ENCODE assay signal across 23 cellular contexts in the genomic region with DNA sequence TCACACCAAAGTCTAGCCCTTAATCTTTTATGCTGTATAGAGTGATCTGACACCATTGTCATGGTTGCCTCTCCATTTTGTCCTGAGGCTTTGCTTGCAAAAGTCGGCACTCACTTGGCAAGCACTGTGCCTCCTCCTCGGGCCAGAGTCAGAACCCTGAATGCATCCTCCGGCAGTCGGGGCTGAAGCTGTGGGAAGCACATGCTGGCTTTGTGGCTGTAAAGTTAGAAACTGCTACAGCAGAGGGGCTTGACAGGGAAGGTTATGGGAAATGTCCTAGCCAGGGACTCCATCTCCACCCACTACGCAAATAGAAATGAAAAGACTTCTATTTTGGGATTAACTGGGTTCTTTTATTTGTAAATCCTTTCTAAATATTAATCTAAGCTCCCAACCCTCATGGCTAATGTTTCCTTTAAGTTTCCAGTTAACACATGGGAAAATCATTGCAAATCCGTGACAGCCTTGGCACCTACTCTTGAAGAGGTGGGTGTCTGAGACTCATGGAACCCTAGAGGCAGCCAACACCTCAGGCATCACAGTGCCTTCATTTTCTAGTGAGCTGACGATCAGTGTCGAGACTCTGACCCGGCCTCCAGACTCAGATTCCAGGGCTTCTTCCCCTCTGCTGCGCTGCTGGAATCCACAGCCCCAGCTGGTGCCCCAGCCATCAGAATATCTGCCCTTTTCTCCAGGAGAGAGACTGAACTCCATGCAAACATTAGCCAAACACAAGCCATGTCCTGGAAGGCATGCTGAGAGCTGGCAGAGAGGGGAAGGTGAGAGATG. TPM values are rescaled to one million over a fixed set of nuclear protein-coding genes. Genes with fewer than 3 reads are reported as not detected.
DNase-seq lines count a peak whose midpoint lies in the region; ATAC-seq, FAIRE-seq and TF ChIP-seq lines count a peak whose summit lies in the region.
"Had no signal": no experiment of that assay in that cellular context is flagged by ENCODE, and none has a peak within 500 bp of the region (broad histone marks: within the 10 kb centered on the region; RNA-seq: fewer than 3 reads in every experiment).

No MANE protein-coding gene starts in this region.

- no peaks in the 10 kb centered on the region for H3K36me3 ChIP-seq in endodermal cell (ENCODE audit: control insufficient read depth, insufficient read depth, low read length)
- H3K36me3 ChIP-seq in kidney (ENCODE audit: control insufficient read depth in 1 of 2, insufficient read depth in 2 of 2, low read length in 2 of 2) = peaks cover 0 to 4% of the 10 kb centered on the region in 2 donors
- H3K36me3 ChIP-seq: BLaER1 had no signal

- H3K4me1 Mint-ChIP-seq in activated CD4-positive, alpha-beta memory T cell treated with anti-CD3 and anti-CD28 coated beads for 36 hours (ENCODE audit: low read depth) = no peaks in the 10 kb centered on the region
- H3K4me1 Mint-ChIP-seq in activated CD4-positive, alpha-beta memory T cell treated with anti-CD3 and anti-CD28 coated beads, Interleukin-2, amount 10 ng/mL, durations not matched to agents 7 days and 5 days = peaks cover 1% of the 10 kb centered on the region
- peaks cover 19% of the 10 kb centered on the region for H3K4me1 Mint-ChIP-seq in endodermal cell
- H3K4me1 Mint-ChIP-seq in activated naive CD8-positive, alpha-beta T cell treated with anti-CD3 and anti-CD28 coated beads for 36 hours = no peaks in the 10 kb centered on the region
- H3K4me1 Mint-ChIP-seq: CD14-positive monocyte had no signal

- H3K27ac ChIP-seq in endodermal cell (ENCODE audit: low read depth, low read length) (peak overlapping the region; percentile 47), kidney (ENCODE audit: low read depth in 2 of 2, low read length in 2 of 2) (peak overlapping the region; percentile 36 to 44)
- H3K27ac ChIP-seq: BLaER1 had no signal

- no peak overlapping the region for H3K27ac Mint-ChIP-seq in activated CD4-positive, alpha-beta memory T cell treated with anti-CD3 and anti-CD28 coated beads for 36 hours
- no peak overlapping the region for H3K27ac Mint-ChIP-seq in activated CD4-positive, alpha-beta memory T cell treated with anti-CD3 and anti-CD28 coated beads, Interleukin-2, amount 10 ng/mL, durations not matched to agents 7 days and 5 days
- peak overlapping the region; percentile 94 for H3K27ac Mint-ChIP-seq in endodermal cell
- no peak overlapping the region for H3K27ac Mint-ChIP-seq in activated naive CD8-positive, alpha-beta T cell treated with anti-CD3 and anti-CD28 coated beads for 36 hours
- H3K27ac Mint-ChIP-seq: CD14-positive monocyte; CD4-positive, alpha-beta memory T cell; HFFc6 had no signal

- intact Hi-C loops in activated CD4-positive, alpha-beta memory T cell treated with anti-CD3 and anti-CD28 coated beads for 36 hours (cut with micrococcal nuclease) = no loop called here
- intact Hi-C loops in kidney (cut with DNase I) = no loop called here
- intact Hi-C loops in posterior vena cava (cut with DNase I) = no loop called here

- peak; percentile 5 for DNase-seq in activated CD4-positive, alpha-beta memory T cell treated with anti-CD3 and anti-CD28 coated beads for 36 hours
- no peak for DNase-seq in activated CD4-positive, alpha-beta memory T cell treated with anti-CD3 and anti-CD28 coated beads, Interleukin-2, amount 10 ng/mL, durations not matched to agents 7 days and 5 days
- DNase-seq in endodermal cell = no peak
- no peak for DNase-seq in kidney
- DNase-seq in posterior vena cava (ENCODE audit: low spot score) = peak; percentile 31
- no peak for DNase-seq in activated naive CD8-positive, alpha-beta T cell treated with anti-CD3 and anti-CD28 coated beads for 36 hours
- no peak for DNase-seq in T-helper 2 cell
- DNase-seq: 8988T; CD4-positive, alpha-beta memory T cell; DMS153; DMS79; GDM1; GOT3; H7; HFFc6 had no signal

- TF ChIP-seq CTCF in endodermal cell (conservative IDR thresholded peaks at IDR 0.05) (no peak), kidney (IDR thresholded peaks at IDR 0.05; ENCODE audit: borderline replicate concordance, extremely low read depth, insufficient read depth) (no peak)

- H3K4me3 ChIP-seq in endodermal cell (ENCODE audit: low read length) (peak overlapping the region; percentile 59), kidney (ENCODE audit: low read length in 2 of 2) (no peak overlapping the region)
- H3K4me3 ChIP-seq: BLaER1 had no signal

- H3K27me3 ChIP-seq in endodermal cell (ENCODE audit: control insufficient read depth, insufficient read depth, low read length, poor library complexity, severe bottlenecking) = no peaks in the 10 kb centered on the region
- H3K27me3 ChIP-seq: BLaER1 had no signal

- no peak overlapping the region for H3K4me3 Mint-ChIP-seq in activated CD4-positive, alpha-beta memory T cell treated with anti-CD3 and anti-CD28 coated beads for 36 hours
- no peak overlapping the region for H3K4me3 Mint-ChIP-seq in activated CD4-positive, alpha-beta memory T cell treated with anti-CD3 and anti-CD28 coated beads, Interleukin-2, amount 10 ng/mL, durations not matched to agents 7 days and 5 days
- no peak overlapping the region for H3K4me3 Mint-ChIP-seq in endodermal cell
- H3K4me3 Mint-ChIP-seq in activated naive CD8-positive, alpha-beta T cell treated with anti-CD3 and anti-CD28 coated beads for 36 hours = no peak overlapping the region
- H3K4me3 Mint-ChIP-seq: CD14-positive monocyte; CD4-positive, alpha-beta memory T cell; HFFc6 had no signal

- no peak for FAIRE-seq in kidney (lab: Jason Lieb, UNC)
- FAIRE-seq: HepG2 had no signal

- peak overlapping the region; percentile 60 for H3K9ac ChIP-seq in endodermal cell (ENCODE audit: extremely low read depth, low read length, poor library complexity, severe bottlenecking)
- H3K9ac ChIP-seq in kidney (ENCODE audit: low read length in 2 of 2) = no peak overlapping the region
- H3K9ac ChIP-seq: BLaER1 had no signal

- no peaks in the 10 kb centered on the region for H3K36me3 Mint-ChIP-seq in activated CD4-positive, alpha-beta memory T cell treated with anti-CD3 and anti-CD28 coated beads for 36 hours
- no peaks in the 10 kb centered on the region for H3K36me3 Mint-ChIP-seq in activated CD4-positive, alpha-beta memory T cell treated with anti-CD3 and anti-CD28 coated beads, Interleukin-2, amount 10 ng/mL, durations not matched to agents 7 days and 5 days (ENCODE audit: low read depth)
- H3K36me3 Mint-ChIP-seq in endodermal cell (ENCODE audit: low read depth) = peaks cover 17% of the 10 kb centered on the region
- H3K36me3 Mint-ChIP-seq in activated naive CD8-positive, alpha-beta T cell treated with anti-CD3 and anti-CD28 coated beads for 36 hours = peaks cover 2% of the 10 kb centered on the region
- H3K36me3 Mint-ChIP-seq: CD14-positive monocyte had no signal

- 73 to 83% methylated on average over 7 to 9 of the region's 10 CpGs for WGBS in endodermal cell (ENCODE audit: insufficient coverage in 1 of 2, insufficient read length in 1 of 2), 2 experiments

- POLR2A ChIA-PET in activated CD4-positive, alpha-beta memory T cell treated with anti-CD3 and anti-CD28 coated beads for 36 hours (lab: Charles Lee) = no interaction called here
- POLR2A ChIA-PET in activated CD4-positive, alpha-beta memory T cell treated with anti-CD3 and anti-CD28 coated beads, Interleukin-2, amount 10 ng/mL, durations not matched to agents 7 days and 5 days (lab: Charles Lee) = no interaction called here

- ATAC-seq in GM18861 (IDR thresholded peaks at IDR 0.05; ENCODE audit: unreplicated experiment) = no peak
- ATAC-seq: HCT116 had no signal

- H3K9me3 ChIP-seq in endodermal cell (ENCODE audit: control insufficient read depth, low read length) (peaks cover 54% of the 10 kb centered on the region), kidney (ENCODE audit: control insufficient read depth in 1 of 2, low read length in 2 of 2) (peaks cover 0 to 14% of the 10 kb centered on the region in 2 donors)

- peaks cover 16% of the 10 kb centered on the region for H3K27me3 Mint-ChIP-seq in activated CD4-positive, alpha-beta memory T cell treated with anti-CD3 and anti-CD28 coated beads for 36 hours
- H3K27me3 Mint-ChIP-seq in activated CD4-positive, alpha-beta memory T cell treated with anti-CD3 and anti-CD28 coated beads, Interleukin-2, amount 10 ng/mL, durations not matched to agents 7 days and 5 days = peaks cover 6% of the 10 kb centered on the region
- peaks cover 4% of the 10 kb centered on the region for H3K27me3 Mint-ChIP-seq in endodermal cell (ENCODE audit: insufficient read depth)
- peaks cover 13% of the 10 kb centered on the region for H3K27me3 Mint-ChIP-seq in activated naive CD8-positive, alpha-beta T cell treated with anti-CD3 and anti-CD28 coated beads for 36 hours

- H3K4me1 ChIP-seq in endodermal cell (ENCODE audit: control insufficient read depth, insufficient read depth, low read length) (peaks cover 13% of the 10 kb centered on the region), kidney (ENCODE audit: control insufficient read depth in 1 of 2, insufficient read depth in 1 of 2, low read depth in 1 of 2, low read length in 2 of 2) (peaks cover 13 to 19% of the 10 kb centered on the region in 2 donors)

- H3K9me3 Mint-ChIP-seq in activated CD4-positive, alpha-beta memory T cell treated with anti-CD3 and anti-CD28 coated beads for 36 hours = peaks cover 3% of the 10 kb centered on the region
- H3K9me3 Mint-ChIP-seq in activated CD4-positive, alpha-beta memory T cell treated with anti-CD3 and anti-CD28 coated beads, Interleukin-2, amount 10 ng/mL, durations not matched to agents 7 days and 5 days = no peaks in the 10 kb centered on the region
- H3K9me3 Mint-ChIP-seq in endodermal cell = peaks cover 40% of the 10 kb centered on the region
- no peaks in the 10 kb centered on the region for H3K9me3 Mint-ChIP-seq in activated naive CD8-positive, alpha-beta T cell treated with anti-CD3 and anti-CD28 coated beads for 36 hours

- CTCF ChIA-PET in activated CD4-positive, alpha-beta memory T cell treated with anti-CD3 and anti-CD28 coated beads for 36 hours (lab: Charles Lee) = no interaction called here
- CTCF ChIA-PET in activated CD4-positive, alpha-beta memory T cell treated with anti-CD3 and anti-CD28 coated beads, Interleukin-2, amount 10 ng/mL, durations not matched to agents 7 days and 5 days (lab: Charles Lee) = no interaction called here

RNA-seq across cellular contexts. Expression of a gene that starts 7.9 kb away (rescaled TPM):
- total RNA-seq in activated CD4-positive, alpha-beta memory T cell treated with anti-CD3 and anti-CD28 coated beads for 36 hours = not detected
- not detected for total RNA-seq in activated CD4-positive, alpha-beta memory T cell treated with anti-CD3 and anti-CD28 coated beads, Interleukin-2, amount 10 ng/mL, durations not matched to agents 7 days and 5 days
- total RNA-seq in endodermal cell (not detected), kidney (not detected), posterior vena cava (not detected)
- polyA plus RNA-seq in endodermal cell (2013, experiment 1 of 2) = not detected
- polyA plus RNA-seq in endodermal cell (2013, experiment 2 of 2) = not detected
- not detected for polyA plus RNA-seq in kidney (ENCODE audit: insufficient read depth, low read depth, low replicate concordance)
- not detected for total RNA-seq in activated naive CD8-positive, alpha-beta T cell treated with anti-CD3 and anti-CD28 coated beads for 36 hours
- total RNA-seq: A673; CD4-positive, alpha-beta memory T cell; Daoy; H7; HepG2; HFFc6 had no signal
- polyA plus RNA-seq: AG04450; CD14-positive monocyte; CD4-positive, alpha-beta memory T cell; HepG2 had no signal

RNA-seq across cellular contexts. Expression of a gene that starts 10.1 kb away (rescaled TPM):
- not detected for total RNA-seq in activated CD4-positive, alpha-beta memory T cell treated with anti-CD3 and anti-CD28 coated beads for 36 hours
- total RNA-seq in activated CD4-positive, alpha-beta memory T cell treated with anti-CD3 and anti-CD28 coated beads, Interleukin-2, amount 10 ng/mL, durations not matched to agents 7 days and 5 days = not detected
- total RNA-seq in endodermal cell = under 1 TPM in 1 of 2 donors, not detected in 1; 0.15 TPM
- polyA plus RNA-seq in endodermal cell (2013, experiment 1 of 2) = not detected
- not detected for polyA plus RNA-seq in endodermal cell (2013, experiment 2 of 2)
- total RNA-seq in kidney = not detected
- polyA plus RNA-seq in kidney (ENCODE audit: insufficient read depth, low read depth, low replicate concordance) = 0.39 TPM
- total RNA-seq in posterior vena cava = not detected
- total RNA-seq in activated naive CD8-positive, alpha-beta T cell treated with anti-CD3 and anti-CD28 coated beads for 36 hours = not detected
- total RNA-seq: A673; CD4-positive, alpha-beta memory T cell; Daoy; H7; HepG2; HFFc6 had no signal
- polyA plus RNA-seq: AG04450; CD14-positive monocyte; CD4-positive, alpha-beta memory T cell had no signal

Comparison
In these comparisons a context has a peak if more than half of its experiments do, and no peak if none do; other contexts are left out.
1. DNase-seq: peak in activated CD4-positive, alpha-beta memory T cell treated with anti-CD3 and anti-CD28 coated beads for 36 hours (single experiment) and posterior vena cava (single experiment); none in activated CD4-positive, alpha-beta memory T cell treated with anti-CD3 and anti-CD28 coated beads, Interleukin-2, amount 10 ng/mL, durations not matched to agents 7 days and 5 days (single experiment), endodermal cell (single experiment), kidney (single experiment), activated naive CD8-positive, alpha-beta T cell treated with anti-CD3 and anti-CD28 coated beads for 36 hours (single experiment) and T-helper 2 cell (0 of 5).